In the genomic region with DNA sequence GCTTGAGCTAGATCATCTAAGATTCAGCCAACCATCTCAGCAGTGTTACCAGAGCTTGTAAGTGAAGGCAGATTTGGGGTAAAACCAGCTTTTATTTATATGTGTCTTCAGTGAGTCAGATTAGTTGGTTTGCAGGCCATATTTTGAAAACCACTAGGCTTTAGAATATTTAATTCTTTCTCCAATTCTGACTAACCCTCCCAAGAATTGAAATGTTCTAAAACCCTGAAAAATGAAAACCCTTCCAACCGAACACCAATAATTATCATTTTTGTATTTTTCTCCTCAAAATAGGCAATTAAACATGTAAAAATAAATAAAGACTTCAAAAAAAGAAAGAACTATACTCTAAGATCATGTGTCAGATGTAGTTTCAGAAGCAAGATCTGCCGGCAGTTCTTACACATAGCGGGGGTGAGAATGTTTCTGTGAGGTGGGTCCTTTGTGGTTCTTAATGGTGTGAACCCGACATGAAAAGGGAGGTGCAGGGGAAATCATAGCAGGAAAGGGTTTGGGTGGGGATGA, we compare ENCODE assay signal across 1 cellular context.
TF ChIP-seq lines count a peak whose summit lies in the region.

No MANE protein-coding gene starts in this region.

TF ChIP-seq in HepG2, 621 proteins besides CTCF, POLR2A, EP300 and RAD21:
- TF ChIP-seq ZSCAN12 (CRISPR knock-in tag; IDR thresholded peaks at IDR 0.05) (no peak), SRSF4 (IDR thresholded peaks at IDR 0.05; ENCODE audit: low read depth, low read length, poor library complexity, severe bottlenecking) (no peak)
